1 cellular context compared by ENCODE assay signal in genomic region chr22:17629646-17630045, GRCh38.
TF ChIP-seq lines count a peak whose summit lies in the region.

No MANE protein-coding gene starts in this region.

TF ChIP-seq in HCT116, 20 proteins besides CTCF, POLR2A, EP300 and RAD21 (continued from another document):
- TF ChIP-seq REST (IDR thresholded peaks at IDR 0.05; ENCODE audit: low read depth), result no peak
- TF ChIP-seq ELF1 (IDR thresholded peaks at IDR 0.05; ENCODE audit: borderline replicate concordance, low read depth), result no peak
- TF ChIP-seq JUND (IDR thresholded peaks at IDR 0.05), result no peak
- TF ChIP-seq SP1 (IDR thresholded peaks at IDR 0.05; ENCODE audit: low read depth), result no peak
